In the genomic region with DNA sequence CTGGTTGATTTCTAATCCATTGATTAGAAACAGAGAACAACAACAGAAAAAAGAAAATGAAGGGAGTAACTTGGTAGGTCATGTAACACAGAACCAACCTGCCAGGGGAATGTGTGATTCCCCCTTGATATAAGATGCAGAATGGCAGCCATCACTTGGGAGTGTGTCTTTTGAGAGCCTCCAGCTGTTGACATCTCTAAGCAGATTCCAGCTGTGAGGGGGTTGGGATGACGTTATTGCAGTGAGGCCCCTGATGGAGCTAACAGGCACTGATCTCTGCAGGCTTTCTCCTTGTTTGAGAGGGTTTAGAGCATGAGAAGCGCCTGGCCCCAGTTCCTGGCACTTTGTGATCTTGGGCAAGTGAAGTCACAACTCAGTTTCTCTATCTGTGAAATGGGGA, we compare ENCODE assay signal across 1 cellular context.
TF ChIP-seq lines count a peak whose summit lies in the region.

No MANE protein-coding gene starts in this region.

TF ChIP-seq in A549, 52 proteins besides CTCF, POLR2A, EP300 and RAD21 (continued from another document):
- TF ChIP-seq, protein P1, sequence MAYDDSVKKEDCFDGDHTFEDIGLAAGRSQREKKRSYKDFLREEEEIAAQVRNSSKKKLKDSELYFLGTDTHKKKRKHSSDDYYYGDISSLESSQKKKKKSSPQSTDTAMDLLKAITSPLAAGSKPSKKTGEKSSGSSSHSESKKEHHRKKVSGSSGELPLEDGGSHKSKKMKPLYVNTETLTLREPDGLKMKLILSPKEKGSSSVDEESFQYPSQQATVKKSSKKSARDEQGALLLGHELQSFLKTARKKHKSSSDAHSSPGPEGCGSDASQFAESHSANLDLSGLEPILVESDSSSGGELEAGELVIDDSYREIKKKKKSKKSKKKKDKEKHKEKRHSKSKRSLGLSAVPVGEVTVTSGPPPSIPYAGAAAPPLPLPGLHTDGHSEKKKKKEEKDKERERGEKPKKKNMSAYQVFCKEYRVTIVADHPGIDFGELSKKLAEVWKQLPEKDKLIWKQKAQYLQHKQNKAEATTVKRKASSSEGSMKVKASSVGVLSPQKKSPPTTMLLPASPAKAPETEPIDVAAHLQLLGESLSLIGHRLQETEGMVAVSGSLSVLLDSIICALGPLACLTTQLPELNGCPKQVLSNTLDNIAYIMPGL (CRISPR knock-in tag; IDR thresholded peaks at IDR 0.05; ENCODE audit: borderline replicate concordance): no peak
- no peak for TF ChIP-seq HOXA7 (CRISPR knock-in tag; IDR thresholded peaks at IDR 0.05)
- no peak for TF ChIP-seq FOSL2 (IDR thresholded peaks at IDR 0.05)
- no peak for TF ChIP-seq FOSL2 (CRISPR knock-in tag; IDR thresholded peaks at IDR 0.05)
- TF ChIP-seq, protein P2, sequence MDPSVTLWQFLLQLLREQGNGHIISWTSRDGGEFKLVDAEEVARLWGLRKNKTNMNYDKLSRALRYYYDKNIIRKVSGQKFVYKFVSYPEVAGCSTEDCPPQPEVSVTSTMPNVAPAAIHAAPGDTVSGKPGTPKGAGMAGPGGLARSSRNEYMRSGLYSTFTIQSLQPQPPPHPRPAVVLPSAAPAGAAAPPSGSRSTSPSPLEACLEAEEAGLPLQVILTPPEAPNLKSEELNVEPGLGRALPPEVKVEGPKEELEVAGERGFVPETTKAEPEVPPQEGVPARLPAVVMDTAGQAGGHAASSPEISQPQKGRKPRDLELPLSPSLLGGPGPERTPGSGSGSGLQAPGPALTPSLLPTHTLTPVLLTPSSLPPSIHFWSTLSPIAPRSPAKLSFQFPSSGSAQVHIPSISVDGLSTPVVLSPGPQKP (IDR thresholded peaks at IDR 0.05; ENCODE audit: low read depth, low read length): no peak
TF ChIP-seq in A549: peak in this region for 0.
